ENCODE assay signal across 1 cellular context in genomic region chr19:52453324-52454094, GRCh38.
TF ChIP-seq lines count a peak whose summit lies in the region.

TSS of gene ZNF578 (plus strand) at chr19:52453553. CDS start at chr19:52501846, 48,293 bp downstream.

TF ChIP-seq in HEK293, 187 proteins besides CTCF, POLR2A, EP300 and RAD21 (continued from another document):
- TF ChIP-seq, protein P1, sequence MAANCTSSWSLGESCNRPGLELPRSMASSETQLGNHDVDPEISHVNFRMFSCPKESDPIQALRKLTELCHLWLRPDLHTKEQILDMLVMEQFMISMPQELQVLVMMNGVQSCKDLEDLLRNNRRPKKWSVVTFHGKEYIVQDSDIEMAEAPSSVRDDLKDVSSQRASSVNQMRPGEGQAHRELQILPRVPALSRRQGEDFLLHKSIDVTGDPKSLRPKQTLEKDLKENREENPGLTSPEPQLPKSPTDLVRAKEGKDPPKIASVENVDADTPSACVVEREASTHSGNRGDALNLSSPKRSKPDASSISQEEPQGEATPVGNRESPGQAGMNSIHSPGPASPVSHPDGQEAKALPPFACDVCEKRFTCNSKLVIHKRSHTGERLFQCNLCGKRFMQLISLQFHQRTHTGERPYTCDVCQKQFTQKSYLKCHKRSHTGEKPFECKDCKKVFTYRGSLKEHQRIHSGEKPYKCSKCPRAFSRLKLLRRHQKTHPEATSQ (tag by site-specific recombination; IDR thresholded peaks at IDR 0.05), result no peak
- TF ChIP-seq YY2 (tag by site-specific recombination; IDR thresholded peaks at IDR 0.05) (no peak), INSM2 (tag by site-specific recombination; IDR thresholded peaks at IDR 0.05) (no peak), ZNF311 (tag by site-specific recombination; IDR thresholded peaks at IDR 0.05; ENCODE audit: borderline replicate concordance) (no peak), ZBTB17 (tag by site-specific recombination; IDR thresholded peaks at IDR 0.05) (no peak), ZNF518A (tag by site-specific recombination; conservative IDR thresholded peaks at IDR 0.05; ENCODE audit: low read depth) (0 out of 2 replicates have a peak, but pooled peaks have one; percentile 39), ZNF843 (tag by site-specific recombination; IDR thresholded peaks at IDR 0.05) (no peak), ZNF654 (tag by site-specific recombination; IDR thresholded peaks at IDR 0.05; ENCODE audit: low read depth) (no peak), ZNF837 (tag by site-specific recombination; IDR thresholded peaks at IDR 0.05) (no peak), ZNF391 (tag by site-specific recombination; IDR thresholded peaks at IDR 0.05; ENCODE audit: borderline replicate concordance, low read depth) (no peak), SCRT1 (tag by site-specific recombination; IDR thresholded peaks at IDR 0.05; ENCODE audit: borderline replicate concordance) (no peak), ZNF621 (tag by site-specific recombination; IDR thresholded peaks at IDR 0.05) (no peak), ZNF140 (tag by site-specific recombination; IDR thresholded peaks at IDR 0.05) (no peak), ZNF280C (tag by site-specific recombination; IDR thresholded peaks at IDR 0.05) (no peak)
- TF ChIP-seq, protein P2, sequence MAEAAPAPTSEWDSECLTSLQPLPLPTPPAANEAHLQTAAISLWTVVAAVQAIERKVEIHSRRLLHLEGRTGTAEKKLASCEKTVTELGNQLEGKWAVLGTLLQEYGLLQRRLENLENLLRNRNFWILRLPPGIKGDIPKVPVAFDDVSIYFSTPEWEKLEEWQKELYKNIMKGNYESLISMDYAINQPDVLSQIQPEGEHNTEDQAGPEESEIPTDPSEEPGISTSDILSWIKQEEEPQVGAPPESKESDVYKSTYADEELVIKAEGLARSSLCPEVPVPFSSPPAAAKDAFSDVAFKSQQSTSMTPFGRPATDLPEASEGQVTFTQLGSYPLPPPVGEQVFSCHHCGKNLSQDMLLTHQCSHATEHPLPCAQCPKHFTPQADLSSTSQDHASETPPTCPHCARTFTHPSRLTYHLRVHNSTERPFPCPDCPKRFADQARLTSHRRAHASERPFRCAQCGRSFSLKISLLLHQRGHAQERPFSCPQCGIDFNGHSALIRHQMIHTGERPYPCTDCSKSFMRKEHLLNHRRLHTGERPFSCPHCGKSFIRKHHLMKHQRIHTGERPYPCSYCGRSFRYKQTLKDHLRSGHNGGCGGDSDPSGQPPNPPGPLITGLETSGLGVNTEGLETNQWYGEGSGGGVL (tag by site-specific recombination; IDR thresholded peaks at IDR 0.05), result no peak
